Comparison of ENCODE assay signal across 1 cellular context in genomic region chr19:50549927-50550593, GRCh38.
TF ChIP-seq lines count a peak whose summit lies in the region.

No MANE protein-coding gene starts in this region.

TF ChIP-seq in WTC11, 78 proteins besides CTCF, POLR2A, EP300 and RAD21:
- no peak for TF ChIP-seq FOXP1 (CRISPR knock-in tag; IDR thresholded peaks at IDR 0.05; ENCODE audit: borderline replicate concordance)
- no peak for TF ChIP-seq JAZF1 (CRISPR knock-in tag; IDR thresholded peaks at IDR 0.05)
- TF ChIP-seq, protein P1, sequence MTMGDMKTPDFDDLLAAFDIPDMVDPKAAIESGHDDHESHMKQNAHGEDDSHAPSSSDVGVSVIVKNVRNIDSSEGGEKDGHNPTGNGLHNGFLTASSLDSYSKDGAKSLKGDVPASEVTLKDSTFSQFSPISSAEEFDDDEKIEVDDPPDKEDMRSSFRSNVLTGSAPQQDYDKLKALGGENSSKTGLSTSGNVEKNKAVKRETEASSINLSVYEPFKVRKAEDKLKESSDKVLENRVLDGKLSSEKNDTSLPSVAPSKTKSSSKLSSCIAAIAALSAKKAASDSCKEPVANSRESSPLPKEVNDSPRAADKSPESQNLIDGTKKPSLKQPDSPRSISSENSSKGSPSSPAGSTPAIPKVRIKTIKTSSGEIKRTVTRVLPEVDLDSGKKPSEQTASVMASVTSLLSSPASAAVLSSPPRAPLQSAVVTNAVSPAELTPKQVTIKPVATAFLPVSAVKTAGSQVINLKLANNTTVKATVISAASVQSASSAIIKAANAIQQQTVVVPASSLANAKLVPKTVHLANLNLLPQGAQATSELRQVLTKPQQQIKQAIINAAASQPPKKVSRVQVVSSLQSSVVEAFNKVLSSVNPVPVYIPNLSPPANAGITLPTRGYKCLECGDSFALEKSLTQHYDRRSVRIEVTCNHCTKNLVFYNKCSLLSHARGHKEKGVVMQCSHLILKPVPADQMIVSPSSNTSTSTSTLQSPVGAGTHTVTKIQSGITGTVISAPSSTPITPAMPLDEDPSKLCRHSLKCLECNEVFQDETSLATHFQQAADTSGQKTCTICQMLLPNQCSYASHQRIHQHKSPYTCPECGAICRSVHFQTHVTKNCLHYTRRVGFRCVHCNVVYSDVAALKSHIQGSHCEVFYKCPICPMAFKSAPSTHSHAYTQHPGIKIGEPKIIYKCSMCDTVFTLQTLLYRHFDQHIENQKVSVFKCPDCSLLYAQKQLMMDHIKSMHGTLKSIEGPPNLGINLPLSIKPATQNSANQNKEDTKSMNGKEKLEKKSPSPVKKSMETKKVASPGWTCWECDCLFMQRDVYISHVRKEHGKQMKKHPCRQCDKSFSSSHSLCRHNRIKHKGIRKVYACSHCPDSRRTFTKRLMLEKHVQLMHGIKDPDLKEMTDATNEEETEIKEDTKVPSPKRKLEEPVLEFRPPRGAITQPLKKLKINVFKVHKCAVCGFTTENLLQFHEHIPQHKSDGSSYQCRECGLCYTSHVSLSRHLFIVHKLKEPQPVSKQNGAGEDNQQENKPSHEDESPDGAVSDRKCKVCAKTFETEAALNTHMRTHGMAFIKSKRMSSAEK (CRISPR knock-in tag; IDR thresholded peaks at IDR 0.05; ENCODE audit: borderline replicate concordance) = no peak
- no peak for TF ChIP-seq IRF2 (CRISPR knock-in tag; IDR thresholded peaks at IDR 0.05; ENCODE audit: borderline replicate concordance, low read depth)
- TF ChIP-seq EMX1 (CRISPR knock-in tag; IDR thresholded peaks at IDR 0.05) = no peak
- TF ChIP-seq GABPB1 (CRISPR knock-in tag; IDR thresholded peaks at IDR 0.05) = no peak
- TF ChIP-seq FOXP4 (CRISPR knock-in tag; IDR thresholded peaks at IDR 0.05) = no peak
- TF ChIP-seq TEAD1 (CRISPR knock-in tag; IDR thresholded peaks at IDR 0.05) = no peak
